10 cellular contexts compared by ENCODE assay signal in the genomic region with DNA sequence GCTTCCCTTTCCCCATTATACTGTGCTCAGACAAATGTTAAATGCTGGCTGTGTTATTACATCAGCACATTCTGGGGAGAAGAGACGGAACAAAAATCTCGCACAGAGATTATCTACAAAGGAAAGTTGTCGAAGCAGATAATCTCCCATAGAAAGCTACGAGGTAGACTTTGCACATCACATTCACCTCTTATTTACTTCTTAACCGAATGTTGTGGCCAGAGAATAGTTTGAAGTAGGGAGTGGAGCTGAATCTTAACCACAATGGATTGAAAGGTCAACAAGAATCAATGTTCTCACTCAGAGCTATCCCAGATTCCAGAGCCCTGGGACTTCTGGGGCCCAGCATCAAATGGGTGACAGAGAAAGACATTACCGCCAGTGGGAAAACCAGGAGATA. TPM values are rescaled to one million over a fixed set of nuclear protein-coding genes. Genes with fewer than 3 reads are reported as not detected.
"Had no signal": no experiment of that assay in that cellular context is flagged by ENCODE, and none has a peak within 500 bp of the region (broad histone marks: within the 10 kb centered on the region; RNA-seq: fewer than 3 reads in every experiment).

No MANE protein-coding gene starts in this region.

- H3K9me3 Mint-ChIP-seq: HFFc6, IgD-negative memory B cell had no signal

- H3K4me1 ChIP-seq: HAP-1 had no signal

- DNase-seq: GM23248, GOT3, H7, HFFc6, KBM-7 had no signal

- H3K4me1 Mint-ChIP-seq: IgD-negative memory B cell had no signal

- H3K9me3 ChIP-seq: HAP-1 had no signal

- ATAC-seq: HCT116 had no signal

- H3K4me3 Mint-ChIP-seq: HFFc6 had no signal

- H3K27ac Mint-ChIP-seq: HFFc6, IgD-negative memory B cell had no signal

- H3K36me3 ChIP-seq: HAP-1 had no signal

- H3K4me3 ChIP-seq: GM23248, HAP-1 had no signal

RNA-seq across cellular contexts. Expression of a gene that starts 31.6 kb away (rescaled TPM):
- total RNA-seq: HT-29 had no signal

RNA-seq across cellular contexts. Expression of a gene that starts 59.9 kb away (rescaled TPM):
- total RNA-seq: GM23248, H4, H7, HFFc6, HT-29 had no signal
